In the genomic region with DNA sequence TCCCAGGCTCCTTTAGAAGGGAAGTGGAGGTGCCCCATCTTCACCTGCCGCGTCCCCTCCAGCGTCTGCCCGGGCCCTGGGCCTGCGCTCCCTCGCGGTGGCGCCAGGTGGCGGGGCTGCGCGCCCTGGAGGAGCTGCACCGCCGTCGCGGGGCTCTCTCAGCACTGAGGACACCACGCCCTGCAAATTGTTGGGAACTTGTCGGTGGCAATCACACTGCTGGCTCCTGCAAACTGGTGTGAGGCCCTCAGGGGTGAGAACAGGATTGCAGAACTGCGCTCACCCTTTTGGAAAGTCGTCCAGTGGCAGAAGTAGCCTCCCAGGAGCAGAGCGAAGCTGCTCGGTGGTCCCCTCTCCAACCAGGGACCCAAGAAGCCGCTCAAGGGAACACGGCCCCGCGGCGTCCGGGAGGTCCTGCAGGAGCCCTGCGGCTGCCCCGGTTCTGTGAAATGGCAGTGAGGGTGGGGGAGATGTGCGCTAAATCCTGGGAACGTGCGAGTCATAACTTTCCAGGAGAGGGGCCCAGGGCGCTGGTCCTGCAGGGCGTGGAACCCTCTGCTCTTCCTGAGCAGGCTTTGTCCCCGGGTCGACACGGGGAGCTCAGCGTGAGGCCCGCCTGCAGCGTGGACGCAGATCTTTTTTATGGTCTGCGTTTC, we compare ENCODE assay signal across 8 cellular contexts. TPM values are rescaled to one million over a fixed set of nuclear protein-coding genes. Genes with fewer than 3 reads are reported as not detected.
DNase-seq lines count a peak whose midpoint lies in the region; ATAC-seq and TF ChIP-seq lines count a peak whose summit lies in the region.

No MANE protein-coding gene starts in this region.

- peak; percentile 60 for ATAC-seq in HG03159 (IDR thresholded peaks at IDR 0.05; ENCODE audit: unreplicated experiment)

- in situ Hi-C loops in GM18951 (cut with MboI; ENCODE audit: low sequenced_read_pairs, unreplicated experiment), result loop anchor here (5.0 to 25.0 kb wide), 2 partner anchors 89 to 344 kb away; partner anchors contain the start of gene CHSY1

- POLR2A ChIA-PET in BJ (lab: Charles Lee), result no interaction called here

- CTCF ChIA-PET in BJ (lab: Yijun Ruan, JAX), result interaction anchor here (0.6 to 13.7 kb wide), 42 partner anchors 11 to 348 kb away, joined by 3 to 376 read pairs (median 5); partner anchors contain the start of genes ALDH1A3 and CHSY1

- H3K9me3 ChIP-seq in esophagus squamous epithelium (no peaks in the 10 kb centered on the region), muscle layer of duodenum (ENCODE audit: control insufficient read depth in 1 of 2, low read length in 2 of 2) (no peaks in the 10 kb centered on the region)

- peak; percentile 51 for TF ChIP-seq POLR2A in GM18951 (IDR thresholded peaks at IDR 0.05; ENCODE audit: extremely low read depth, insufficient read depth, insufficient read length)
- TF ChIP-seq POLR2A in esophagus squamous epithelium (IDR thresholded peaks at IDR 0.05), result peak in 1 of 4 donors; percentile 31

- intact Hi-C loops in esophagus squamous epithelium (cut with DNase I), result loop anchor here (5.0 kb wide), 1 partner anchor 89 kb away; no protein-coding TSS in a partner anchor

- H3K36me3 ChIP-seq in BJ (ENCODE audit: control insufficient read depth, insufficient read depth, low read length), result 0 out of 2 replicates have a peak, but pooled peaks cover 1% of the 10 kb centered on the region
- no peaks in the 10 kb centered on the region for H3K36me3 ChIP-seq in esophagus squamous epithelium
- no peaks in the 10 kb centered on the region for H3K36me3 ChIP-seq in muscle layer of duodenum (ENCODE audit: control insufficient read depth in 1 of 2, insufficient read depth in 2 of 2, low read length in 2 of 2)

- no peaks in the 10 kb centered on the region for H3K27me3 ChIP-seq in BJ (ENCODE audit: control insufficient read depth, insufficient read depth, low read length)
- no peaks in the 10 kb centered on the region for H3K27me3 ChIP-seq in esophagus squamous epithelium
- H3K27me3 ChIP-seq in muscle layer of duodenum (ENCODE audit: low read depth, low read length), result no peaks in the 10 kb centered on the region

- H3K4me1 ChIP-seq in esophagus squamous epithelium (peaks cover 10 to 52% (median 20%) of the 10 kb centered on the region in 3 donors), muscle layer of duodenum (ENCODE audit: control insufficient read depth in 1 of 2, insufficient read depth in 2 of 2, low read length in 2 of 2) (peaks cover 4 to 22% of the 10 kb centered on the region in 2 donors)

- peak; percentile 73 for TF ChIP-seq CTCF in BJ (IDR thresholded peaks at IDR 0.05; ENCODE audit: insufficient read depth, low read depth, low read length)
- peak; percentile 79 to 98 (median 94) for TF ChIP-seq CTCF in esophagus squamous epithelium (IDR thresholded peaks at IDR 0.05)

- H3K4me3 ChIP-seq in BJ (ENCODE audit: low read depth, low read length) (peak overlapping the region; percentile 66), esophagus squamous epithelium (peak overlapping the region; percentile 67 to 90 (median 80)), muscle layer of duodenum (ENCODE audit: low read depth in 1 of 2, low read length in 2 of 2) (peak overlapping the region; percentile 80 to 86)

- 2% methylated on average over 13 to 17 of the region's 42 CpGs for WGBS in esophagus squamous epithelium, 2 donors

- peak overlapping the region; percentile 73 to 88 (median 82) for H3K27ac ChIP-seq in esophagus squamous epithelium
- peak overlapping the region; percentile 70 for H3K27ac ChIP-seq in muscle layer of duodenum (ENCODE audit: low read length)

- no peak for DNase-seq in BJ (ENCODE audit: low read depth)
- DNase-seq in NOMO-1 treated with DMSO at 0.1 percent for 48 hours (lab: John Stamatoyannopoulos, UW; ENCODE audit: unreplicated experiment), result peak; percentile 84
- peak; percentile 68 for DNase-seq in activated T-cell treated with anti-CD3 and anti-CD28 coated beads for 24 hours (ENCODE audit: low read depth)
- DNase-seq in esophagus squamous epithelium (lab: John Stamatoyannopoulos, UW), result no peak
- DNase-seq in stimulated activated CD8-positive, alpha-beta memory T cell treated with anti-CD3 and anti-CD28 coated beads, Interleukin-7, amount 100 ng/mL, for 48 hours (ENCODE audit: extremely low read depth in 1 of 2, low read depth in 1 of 2), result peak; percentile 43 to 50

RNA-seq across cellular contexts. Expression of gene LRRK1, which starts 1.0 kb away (rescaled TPM):
- polyA plus RNA-seq in BJ (2011; rRNA removed), result 10.2 and 16.9 TPM in 2 replicates
- 19.0 and 19.6 TPM in 2 replicates for polyA minus RNA-seq in BJ (2011; rRNA and poly(A)+ RNA removed)
- total RNA-seq in esophagus squamous epithelium, result 10 to 100 TPM in 2 of 4 donors, 1 to 10 TPM in 2; 5.7 to 12.0 (median 10.0) TPM

RNA-seq across cellular contexts. Expression of gene ALDH1A3, which starts 38.5 kb away (rescaled TPM):
- 1.1 TPM in 2 replicates for polyA plus RNA-seq in BJ (2011; rRNA removed)
- 0.33 and 1.4 TPM in 2 replicates for polyA minus RNA-seq in BJ (2011; rRNA and poly(A)+ RNA removed)
- 10 to 100 TPM; 31.9 to 63.0 (median 38.1) TPM for total RNA-seq in esophagus squamous epithelium

Comparison
In these comparisons a context has a peak if more than half of its experiments do, and no peak if none do; other contexts are left out.
1. DNase-seq: peak in NOMO-1 treated with DMSO at 0.1 percent for 48 hours (single experiment), activated T-cell treated with anti-CD3 and anti-CD28 coated beads for 24 hours (single experiment) and stimulated activated CD8-positive, alpha-beta memory T cell treated with anti-CD3 and anti-CD28 coated beads, Interleukin-7, amount 100 ng/mL, for 48 hours (2 of 2); none in BJ (single experiment) and esophagus squamous epithelium (single experiment).
2. Peak in every context shown above with its lines, with median percentiles within 50 percentile points of each other: H3K4me3 ChIP-seq.